ENCODE assay signal across 8 cellular contexts in the genomic region with DNA sequence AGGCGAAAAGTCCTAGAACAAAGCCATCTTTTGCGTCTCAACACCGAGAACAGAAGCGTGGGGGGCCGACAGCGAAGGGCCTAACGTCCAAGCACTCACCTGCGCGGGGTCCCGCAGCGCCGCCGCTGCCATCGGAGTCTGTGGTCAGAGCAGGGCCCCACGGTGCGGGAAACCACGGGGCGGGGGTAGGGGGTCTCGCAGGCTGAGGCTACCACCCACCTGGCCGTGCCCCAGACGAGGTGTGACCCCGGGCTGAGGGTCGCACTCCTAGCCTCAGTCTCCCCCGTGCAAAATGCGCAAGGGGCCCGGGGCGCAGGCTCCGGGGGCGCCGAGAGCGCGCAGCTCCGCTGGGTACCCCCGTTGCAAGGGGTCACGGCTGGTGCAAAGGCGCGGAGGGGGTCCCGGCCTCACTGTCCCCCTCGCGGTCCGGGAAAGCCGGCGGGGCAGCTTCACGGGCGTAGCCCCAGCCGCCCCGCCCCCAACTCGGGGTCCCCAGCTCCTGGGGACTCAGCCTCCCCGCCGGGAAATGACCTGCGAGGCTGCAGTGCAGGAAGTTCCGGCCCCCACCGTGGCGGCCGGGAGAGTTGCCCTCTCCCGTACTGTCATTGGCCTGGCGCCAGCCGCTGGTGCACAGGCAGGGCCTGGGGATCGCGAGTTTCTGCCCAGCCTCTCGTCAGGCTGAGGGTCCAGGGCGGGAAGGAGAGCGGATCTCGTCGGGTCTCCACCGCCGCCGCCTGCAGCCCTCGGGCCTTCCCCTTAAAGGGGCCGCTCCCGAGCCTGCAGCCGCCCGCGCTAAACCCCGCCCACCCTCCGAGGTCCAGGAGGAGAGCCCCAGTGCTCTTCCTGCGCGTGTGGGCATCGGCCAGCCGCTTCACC. TPM values are rescaled to one million over a fixed set of nuclear protein-coding genes. Genes with fewer than 3 reads are reported as not detected.
DNase-seq lines count a peak whose midpoint lies in the region; ATAC-seq and TF ChIP-seq lines count a peak whose summit lies in the region.

TSS of gene ZNF792 (minus strand) at position 699 of the 876 bp plus-strand sequence. CDS start at position 132, 567 bp downstream.

- H3K27ac Mint-ChIP-seq in activated CD4-positive, alpha-beta T cell treated with anti-CD3 and anti-CD28 coated beads for 36 hours = peak within 1 kb of the TSS; percentile 64

- CTCF ChIA-PET in activated CD4-positive, alpha-beta T cell treated with anti-CD3 and anti-CD28 coated beads for 36 hours (lab: Charles Lee) = interaction anchor here (0.7 to 1.8 kb wide), 4 partner anchors 9 to 544 kb away, joined by 3 to 10 read pairs (median 4); no protein-coding TSS in a partner anchor

- peaks cover 55% of the 10 kb centered on the region for H3K36me3 Mint-ChIP-seq in activated CD4-positive, alpha-beta T cell treated with anti-CD3 and anti-CD28 coated beads for 36 hours (ENCODE audit: low read depth)

- H3K27me3 ChIP-seq in GM06990 (replicated peaks; ENCODE audit: control insufficient read depth, insufficient read depth, low read length) = no peaks in the 10 kb centered on the region

- ATAC-seq in HG02610 (IDR thresholded peaks at IDR 0.05; ENCODE audit: unreplicated experiment) (peak; percentile 51), HG03457 (IDR thresholded peaks at IDR 0.05; ENCODE audit: unreplicated experiment) (no peak)
- peak; percentile 79 for ATAC-seq in activated CD4-positive, alpha-beta T cell treated with anti-CD3 and anti-CD28 coated beads for 36 hours

- no peak for TF ChIP-seq POLR2A in lower leg skin (IDR thresholded peaks at IDR 0.05)

- DNase-seq in GM06990 (ENCODE audit: extremely low read depth, insufficient read length) (peak; percentile 70), NCI-H2196 (lab: John Stamatoyannopoulos, UW; ENCODE audit: unreplicated experiment) (peak; percentile 64), ecto neural progenitor cell (ENCODE audit: low spot score) (peak; percentile 81), lower leg skin (ENCODE audit: low spot score in 2 of 2) (peak in 1 of 2 donors; percentile 92)
- peak; percentile 67 for DNase-seq in activated CD4-positive, alpha-beta T cell treated with anti-CD3 and anti-CD28 coated beads for 36 hours
- DNase-seq in stimulated activated CD4-positive, alpha-beta T cell treated with anti-CD3 and anti-CD28 coated beads, Interleukin-4, amount 100 ng/mL, for 48 hours (ENCODE audit: low read depth in 2 of 2) = peak; percentile 50

- POLR2A ChIA-PET in activated CD4-positive, alpha-beta T cell treated with anti-CD3 and anti-CD28 coated beads for 36 hours (lab: Charles Lee) = no interaction called here

- H3K4me3 ChIP-seq in GM06990 (replicated peaks; ENCODE audit: low read depth, low read length) (peak within 1 kb of the TSS; percentile 85), lower leg skin (ENCODE audit: low read depth, poor library complexity, severe bottlenecking) (peak within 1 kb of the TSS; percentile 67)

- H3K27me3 Mint-ChIP-seq in activated CD4-positive, alpha-beta T cell treated with anti-CD3 and anti-CD28 coated beads for 36 hours = no peaks in the 10 kb centered on the region

- intact Hi-C loops in activated CD4-positive, alpha-beta T cell treated with anti-CD3 and anti-CD28 coated beads for 36 hours (cut with DNase I, micrococcal nuclease) = loop anchor here (2.0 to 5.0 kb wide), 2 partner anchors 37 to 39 kb away; partner anchors contain the start of genes GRAMD1A (in 1 of the 2) and ZNF30 (in 1 of the 2)
- intact Hi-C loops in lower leg skin (cut with DNase I; ENCODE audit: low total_unique reads) = no loop called here

- WGBS in lower leg skin, 2 donors = 0 to 1% methylated on average over 20 to 67 of the region's 80 CpGs

- peaks cover 15% of the 10 kb centered on the region for H3K36me3 ChIP-seq in GM06990 (ENCODE audit: control insufficient read depth, insufficient read depth, low read length)

- peak within 1 kb of the TSS; percentile 76 for H3K4me3 Mint-ChIP-seq in activated CD4-positive, alpha-beta T cell treated with anti-CD3 and anti-CD28 coated beads for 36 hours

- TF ChIP-seq CTCF in GM06990 (IDR thresholded peaks at IDR 0.05; ENCODE audit: insufficient read depth, low read length, poor library complexity, severe bottlenecking) (no peak), lower leg skin (IDR thresholded peaks at IDR 0.05) (no peak)

- peaks cover 24% of the 10 kb centered on the region for H3K4me1 Mint-ChIP-seq in activated CD4-positive, alpha-beta T cell treated with anti-CD3 and anti-CD28 coated beads for 36 hours

- peaks cover 53% of the 10 kb centered on the region for H3K9me3 Mint-ChIP-seq in activated CD4-positive, alpha-beta T cell treated with anti-CD3 and anti-CD28 coated beads for 36 hours (ENCODE audit: low read depth)

RNA-seq across cellular contexts. Expression of gene ZNF792, which starts in this region (rescaled TPM):
- 1 to 10 TPM; 5.6 to 5.7 TPM for total RNA-seq in activated CD4-positive, alpha-beta T cell treated with anti-CD3 and anti-CD28 coated beads for 36 hours
- total RNA-seq in lower leg skin = 1 to 10 TPM; 2.8 to 6.7 (median 4.7) TPM
